In genomic region chr19:632228-633067, GRCh38 we compare ENCODE assay signal across 8 cellular contexts. TPM values are rescaled to one million over a fixed set of nuclear protein-coding genes. Genes with fewer than 3 reads are reported as not detected.
DNase-seq lines count a peak whose midpoint lies in the region; ATAC-seq lines count a peak whose summit lies in the region.

No MANE protein-coding gene starts in this region.

- peaks cover 2% of the 10 kb centered on the region for H3K27me3 ChIP-seq in iPS-18a (ENCODE audit: control insufficient read depth, insufficient read depth, low read length)

- peaks cover 9% of the 10 kb centered on the region for H3K36me3 ChIP-seq in iPS-18a (ENCODE audit: control insufficient read depth, low read depth, low read length)

- no peaks in the 10 kb centered on the region for H3K9me3 Mint-ChIP-seq in activated naive CD8-positive, alpha-beta T cell treated with anti-CD3 and anti-CD28 coated beads for 36 hours

- H3K4me3 Mint-ChIP-seq in activated naive CD8-positive, alpha-beta T cell treated with anti-CD3 and anti-CD28 coated beads for 36 hours = peak overlapping the region; percentile 97

- peak overlapping the region; percentile 86 for H3K9ac ChIP-seq in iPS-18a (ENCODE audit: low read length)

- peaks cover 23% of the 10 kb centered on the region for H3K4me1 Mint-ChIP-seq in activated naive CD8-positive, alpha-beta T cell treated with anti-CD3 and anti-CD28 coated beads for 36 hours

- peak overlapping the region; percentile 96 for H3K4me3 ChIP-seq in iPS-18a (ENCODE audit: low read length)

- DNase-seq in NCI-H146 (lab: John Stamatoyannopoulos, UW) (peak; percentile 23), NCI-H146 treated with DMSO at 0.1 percent for 48 hours (lab: John Stamatoyannopoulos, UW; ENCODE audit: unreplicated experiment) (no peak), NCI-H69 (lab: John Stamatoyannopoulos, UW) (peak; percentile 51), OCI-M2 (lab: John Stamatoyannopoulos, UW; ENCODE audit: unreplicated experiment) (no peak)
- peak; percentile 66 for DNase-seq in activated naive CD8-positive, alpha-beta T cell treated with anti-CD3 and anti-CD28 coated beads for 36 hours
- peak; percentile 22 to 50 (median 44) for DNase-seq in stimulated activated CD4-positive, alpha-beta T cell treated with anti-CD3 and anti-CD28 coated beads, Interleukin-12 subunit alpha, Interleukin-12 subunit beta, amount 100 ng/mL, for 48 hours (ENCODE audit: low read depth in 2 of 3, low spot score in 1 of 3)

- H3K9me3 ChIP-seq in iPS-18a (ENCODE audit: control insufficient read depth, low read depth, low read length) = no peaks in the 10 kb centered on the region

- no peaks in the 10 kb centered on the region for H3K27me3 Mint-ChIP-seq in activated naive CD8-positive, alpha-beta T cell treated with anti-CD3 and anti-CD28 coated beads for 36 hours

- H3K36me3 Mint-ChIP-seq in activated naive CD8-positive, alpha-beta T cell treated with anti-CD3 and anti-CD28 coated beads for 36 hours = peaks cover 29% of the 10 kb centered on the region

- peak; percentile 15 for ATAC-seq in HG02610 (IDR thresholded peaks at IDR 0.05; ENCODE audit: unreplicated experiment)

- H3K27ac ChIP-seq in iPS-18a (ENCODE audit: low read length) = no peak overlapping the region

- H3K4me1 ChIP-seq in iPS-18a (ENCODE audit: control insufficient read depth, low read depth, low read length) = peaks cover 3% of the 10 kb centered on the region

- H3K27ac Mint-ChIP-seq in activated naive CD8-positive, alpha-beta T cell treated with anti-CD3 and anti-CD28 coated beads for 36 hours = peak overlapping the region; percentile 95

RNA-seq across cellular contexts. Expression of gene POLRMT, which starts 0.9 kb away (rescaled TPM):
- 10 to 100 TPM; 73.3 to 74.6 TPM for total RNA-seq in activated naive CD8-positive, alpha-beta T cell treated with anti-CD3 and anti-CD28 coated beads for 36 hours

RNA-seq across cellular contexts. Expression of gene FGF22, which starts 7.2 kb away (rescaled TPM):
- not detected for total RNA-seq in activated naive CD8-positive, alpha-beta T cell treated with anti-CD3 and anti-CD28 coated beads for 36 hours

RNA-seq across cellular contexts. Expression of gene RNF126, which starts 30.6 kb away (rescaled TPM):
- total RNA-seq in activated naive CD8-positive, alpha-beta T cell treated with anti-CD3 and anti-CD28 coated beads for 36 hours = 100 to 1,000 TPM; 106 to 108 TPM

RNA-seq across cellular contexts. Expression of gene HCN2, which starts 42.8 kb away (rescaled TPM):
- total RNA-seq in activated naive CD8-positive, alpha-beta T cell treated with anti-CD3 and anti-CD28 coated beads for 36 hours = under 1 TPM; 0.31 to 0.34 TPM

RNA-seq across cellular contexts. Expression of gene FSTL3, which starts 43.7 kb away (rescaled TPM):
- 1 to 10 TPM; 6.2 to 6.5 TPM for total RNA-seq in activated naive CD8-positive, alpha-beta T cell treated with anti-CD3 and anti-CD28 coated beads for 36 hours

Comparison
In these comparisons a context has a peak if more than half of its experiments do, and no peak if none do; other contexts are left out.
1. DNase-seq: peak in NCI-H146 (single experiment), NCI-H69 (single experiment), activated naive CD8-positive, alpha-beta T cell treated with anti-CD3 and anti-CD28 coated beads for 36 hours (single experiment) and stimulated activated CD4-positive, alpha-beta T cell treated with anti-CD3 and anti-CD28 coated beads, Interleukin-12 subunit alpha, Interleukin-12 subunit beta, amount 100 ng/mL, for 48 hours (3 of 3); none in NCI-H146 treated with DMSO at 0.1 percent for 48 hours (single experiment) and OCI-M2 (single experiment).